In the genomic region with DNA sequence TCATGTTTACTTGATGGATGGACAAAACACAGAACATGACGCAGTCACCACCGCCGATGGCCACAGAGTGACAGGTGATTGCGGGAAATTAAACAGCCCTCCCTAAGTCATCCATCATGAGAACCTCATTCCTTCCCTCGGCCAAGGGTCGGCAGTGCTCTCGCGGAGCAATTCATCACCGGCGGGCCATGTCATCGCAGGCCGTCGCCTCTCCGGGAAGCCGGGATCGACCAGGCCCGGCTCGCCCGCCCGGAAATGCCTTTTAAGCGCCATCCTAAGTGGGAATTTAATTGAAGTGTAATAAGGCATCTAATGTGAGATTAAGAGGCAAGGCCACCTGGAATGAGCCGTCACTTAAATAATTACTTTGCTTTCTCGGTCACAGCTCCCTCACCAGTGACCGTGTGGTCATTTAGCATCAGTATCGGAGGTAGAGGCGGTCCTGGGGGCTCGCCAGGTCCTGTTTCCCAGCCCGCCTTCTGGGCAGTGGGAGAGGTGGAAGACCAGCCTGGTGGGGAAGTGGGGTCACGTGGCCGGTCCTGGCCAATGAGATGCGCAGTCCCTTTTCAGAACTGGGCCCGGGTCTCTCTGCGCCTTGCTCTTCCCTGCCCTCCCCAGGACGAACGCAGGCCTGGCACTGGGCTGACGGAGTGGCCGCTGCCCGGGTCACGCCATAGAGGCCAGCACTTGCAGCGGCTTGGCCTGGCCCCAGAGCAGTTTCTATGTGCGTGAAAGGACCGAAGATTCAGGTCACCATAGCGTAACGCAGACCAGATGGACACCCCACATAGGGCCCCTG, we compare ENCODE assay signal across 16 cellular contexts.
DNase-seq lines count a peak whose midpoint lies in the region; ATAC-seq, FAIRE-seq and TF ChIP-seq lines count a peak whose summit lies in the region.
"Had no signal": no experiment of that assay in that cellular context is flagged by ENCODE, and none has a peak within 500 bp of the region (broad histone marks: within the 10 kb centered on the region; RNA-seq: fewer than 3 reads in every experiment).

No MANE protein-coding gene starts in this region.

- H3K4me1 ChIP-seq in GM23338 (ENCODE audit: insufficient read depth) (no peaks in the 10 kb centered on the region), H1 (replicated peaks in 1 of 4; ENCODE audit: control insufficient read depth in 3 of 4, insufficient read depth in 4 of 4, low read length in 3 of 4) (no peaks in the 10 kb centered on the region; a peak in 1 of 7 replicates), neuronal stem cell (ENCODE audit: control insufficient read depth in 2 of 2, insufficient read depth in 1 of 2, low read depth in 1 of 2, low read length in 2 of 2) (peaks cover 0 to 2% of the 10 kb centered on the region in 2 donors), osteoblast (ENCODE audit: insufficient read depth, low read length) (no peaks in the 10 kb centered on the region)
- H3K4me1 ChIP-seq: A549 had no signal

- FAIRE-seq in H1 (lab: Jason Lieb, UNC): no peak
- FAIRE-seq: A549, GM12891, HepG2 had no signal

- DNase-seq in GM23338 (ENCODE audit: low spot score) (no peak), H1 (ENCODE audit: low read depth in 1 of 2, low spot score in 2 of 2) (no peak), neuronal stem cell (ENCODE audit: low spot score) (no peak), osteoblast (ENCODE audit: insufficient read length, low spot score, missing footprints) (no peak), GDM1 (lab: John Stamatoyannopoulos, UW) (no peak)
- no peak for DNase-seq in effector CD8-positive, alpha-beta T cell (lab: John Stamatoyannopoulos, UW)
- DNase-seq: CD8-positive, alpha-beta memory T cell; DMS53; GOT3; HCEC 1CT; HFFc6 had no signal

- no peak overlapping the region for H3K9ac ChIP-seq in H1 (replicated peaks in 1 of 4; ENCODE audit: extremely low read depth in 1 of 4, low read depth in 3 of 4, low read length in 3 of 4)
- no peak overlapping the region for H3K9ac ChIP-seq in neuronal stem cell (ENCODE audit: low read depth, low read length, poor library complexity)

- peaks cover 2% of the 10 kb centered on the region; the same call in 1 of the 2 replicates for H3K23me2 ChIP-seq in H1 (ENCODE audit: low read depth, low read length)

- H2BK120ac ChIP-seq in H1 (replicated peaks; ENCODE audit: low read depth, low read length) (no peak overlapping the region), neuronal stem cell (ENCODE audit: low read depth, low read length) (no peak overlapping the region)

- no peak overlapping the region for H4K5ac ChIP-seq in H1 (ENCODE audit: insufficient read length, low read depth, low read length)

- peaks cover 10% of the 10 kb centered on the region for H3K27me3 Mint-ChIP-seq in GM23338 (ENCODE audit: insufficient read depth, low read depth, poor library complexity)

- H2BK15ac ChIP-seq in H1 (ENCODE audit: low read length): 0 out of 2 replicates have a peak overlapping the region, but pooled peaks have one; percentile 16
- H2BK15ac ChIP-seq in neuronal stem cell (ENCODE audit: low read length): no peak overlapping the region

- H3K4me3 Mint-ChIP-seq in GM23338: no peak overlapping the region
- H3K4me3 Mint-ChIP-seq: CD14-positive monocyte; CD8-positive, alpha-beta memory T cell; HFFc6 had no signal

- 90% methylated on average over 44 of the region's 44 CpGs; no CpG with 5 or more reads in 1 of the 2 experiments for WGBS in H1 (ENCODE audit: extremely low coverage in 1 of 2, insufficient coverage in 1 of 2, insufficient read length in 1 of 2, insufficient replicate concordance in 2 of 2, low coverage in 1 of 2, low lambda C conversion rate in 2 of 2, missing lambda C conversion rate in 1 of 2), 2 experiments
- WGBS in neuronal stem cell (ENCODE audit: extremely low coverage in 2 of 2, insufficient read length in 2 of 2, insufficient replicate concordance in 1 of 2), 2 donors: no CpG with 5 or more reads among the region's 44 CpGs

- H3K27ac ChIP-seq in GM23338 (ENCODE audit: low read depth) (no peak overlapping the region), H1 (ENCODE audit: low read depth, low read length) (no peak overlapping the region), neuronal stem cell (replicated peaks; ENCODE audit: low read length) (no peak overlapping the region), osteoblast (ENCODE audit: low read depth, low read length) (no peak overlapping the region)
- H3K27ac ChIP-seq: A549 had no signal

- CTCF ChIA-PET in H1 (lab: Charles Lee; ENCODE audit: partially characterized antibody): interaction anchor here (1.1 to 1.4 kb wide), 2 partner anchors 37 to 228 kb away, joined by 3 read pairs; no protein-coding TSS in a partner anchor

- H3K9me3 ChIP-seq in H1 (ENCODE audit: insufficient read depth in 2 of 2, low read depth in 1 of 2, low read length in 1 of 2) (no peaks in the 10 kb centered on the region), neuronal stem cell (replicated peaks in 1 of 2; ENCODE audit: control insufficient read depth in 2 of 2, insufficient read depth in 1 of 2, low read depth in 1 of 2, low read length in 2 of 2) (no peaks in the 10 kb centered on the region), osteoblast (ENCODE audit: low read depth, low read length) (no peaks in the 10 kb centered on the region)
- H3K9me3 ChIP-seq: A549 had no signal

- no peak overlapping the region for H3K18ac ChIP-seq in H1 (ENCODE audit: extremely low read depth, low read length)
- H3K18ac ChIP-seq in neuronal stem cell (ENCODE audit: low read length): no peak overlapping the region

- no peaks in the 10 kb centered on the region for H3K9me2 ChIP-seq in GM23338 (ENCODE audit: insufficient read depth)

- H3K79me1 ChIP-seq in H1 (ENCODE audit: low read depth, low read length) (no peaks in the 10 kb centered on the region), neuronal stem cell (ENCODE audit: low read depth, low read length) (no peaks in the 10 kb centered on the region)

- H4K8ac ChIP-seq in H1 (ENCODE audit: extremely low read depth, insufficient read depth, low read length) (peak overlapping the region; percentile 93; the same call in 1 of the 2 replicates), neuronal stem cell (ENCODE audit: low read depth, low read length) (no peak overlapping the region)

- no peaks in the 10 kb centered on the region for H3K36me3 ChIP-seq in GM23338 (ENCODE audit: insufficient read depth)
- no peaks in the 10 kb centered on the region for H3K36me3 ChIP-seq in H1 (ENCODE audit: control insufficient read depth in 2 of 4, insufficient read depth in 4 of 4, low read length in 3 of 4)
- no peaks in the 10 kb centered on the region for H3K36me3 ChIP-seq in neuronal stem cell (replicated peaks in 1 of 2; ENCODE audit: control insufficient read depth in 2 of 2, insufficient read depth in 2 of 2, low read length in 2 of 2)
- no peaks in the 10 kb centered on the region for H3K36me3 ChIP-seq in osteoblast (ENCODE audit: insufficient read depth, low read length)

- POLR2A ChIA-PET in H1 (lab: Charles Lee; ENCODE audit: partially characterized antibody): no interaction called here

- H2BK5ac ChIP-seq in H1 (ENCODE audit: low read depth, low read length): no peak overlapping the region
- H2BK5ac ChIP-seq in neuronal stem cell (ENCODE audit: low read length): peak overlapping the region; percentile 32

- H3F3A ChIP-seq in GM23338 (replicated peaks; ENCODE audit: low read depth): no peaks in the 10 kb centered on the region

- no peak overlapping the region for H3K56ac ChIP-seq in H1 (replicated peaks; ENCODE audit: insufficient read length, low read depth, low read length)

- H2AK5ac ChIP-seq in H1 (ENCODE audit: low read depth, low read length) (no peak overlapping the region), neuronal stem cell (ENCODE audit: low read depth, low read length) (peak overlapping the region; percentile 87)

- H3K36me3 Mint-ChIP-seq in GM23338 (ENCODE audit: low read depth): no peaks in the 10 kb centered on the region
- H3K36me3 Mint-ChIP-seq: CD14-positive monocyte; CD8-positive, alpha-beta memory T cell had no signal

- H3K4me3 ChIP-seq in GM23338 (no peak overlapping the region), H1 (ENCODE audit: extremely low read depth in 1 of 4, insufficient read depth in 2 of 4, low read depth in 3 of 4, low read length in 4 of 4) (no peak overlapping the region), neuronal stem cell (ENCODE audit: low read length in 2 of 2) (no peak overlapping the region), osteoblast (ENCODE audit: insufficient read depth, low read length) (no peak overlapping the region)
- H3K4me3 ChIP-seq: A549 had no signal

- H3K27me3 ChIP-seq in GM23338 (ENCODE audit: insufficient read depth) (no peaks in the 10 kb centered on the region), H1 (replicated peaks in 1 of 4; ENCODE audit: control insufficient read depth in 3 of 4, extremely low read depth in 1 of 4, insufficient read depth in 3 of 4, low read length in 3 of 4) (no peaks in the 10 kb centered on the region), neuronal stem cell (ENCODE audit: control insufficient read depth in 3 of 3, insufficient read depth in 3 of 3, low read depth in 1 of 3, low read length in 3 of 3) (peaks cover 0 to 65% (median 0%) of the 10 kb centered on the region in 3 experiments), osteoblast (ENCODE audit: insufficient read depth, low read length) (peaks cover 10% of the 10 kb centered on the region)

- TF ChIP-seq RAD21 in Ishikawa (IDR thresholded peaks at IDR 0.05; ENCODE audit: low read depth): no peak
- no peak for TF ChIP-seq RAD21 in H1 (IDR thresholded peaks at IDR 0.05 in 1 of 2, conservative IDR thresholded peaks at IDR 0.05 in 1 of 2; ENCODE audit: low read depth in 2 of 2, low read length in 2 of 2)

- no peak overlapping the region for H3K27ac Mint-ChIP-seq in GM23338
- H3K27ac Mint-ChIP-seq: CD14-positive monocyte; CD8-positive, alpha-beta memory T cell; HFFc6 had no signal

- TF ChIP-seq EP300 in Ishikawa (IDR thresholded peaks at IDR 0.05; ENCODE audit: borderline replicate concordance) (no peak), H1 (IDR thresholded peaks at IDR 0.05; ENCODE audit: borderline replicate concordance in 1 of 2, low read depth in 2 of 2, low read length in 2 of 2) (no peak)

- peak; percentile 34; the same call in 2 of the 3 replicates for ATAC-seq in GM23338
- ATAC-seq: A549, HepG2 had no signal

- no peak overlapping the region for H2BK20ac ChIP-seq in H1 (ENCODE audit: low read length)

- H2AFZ ChIP-seq in GM23338 (no peak overlapping the region), H1 (ENCODE audit: low read length) (no peak overlapping the region), neuronal stem cell (ENCODE audit: low read length) (no peak overlapping the region), osteoblast (ENCODE audit: low read length) (no peak overlapping the region)

- H4K91ac ChIP-seq in H1 (replicated peaks; ENCODE audit: insufficient read length, low read length) (no peak overlapping the region), neuronal stem cell (ENCODE audit: low read depth, low read length, poor library complexity) (no peak overlapping the region)

- H3K4ac ChIP-seq in H1 (replicated peaks; ENCODE audit: insufficient read length, low read depth, low read length) (no peak overlapping the region), neuronal stem cell (ENCODE audit: low read length) (no peak overlapping the region)

- H3K79me2 ChIP-seq in GM23338 (replicated peaks; ENCODE audit: insufficient read depth) (no peaks in the 10 kb centered on the region), H1 (ENCODE audit: control insufficient read depth in 1 of 2, insufficient read depth in 2 of 2, low read length in 2 of 2) (no peaks in the 10 kb centered on the region), osteoblast (ENCODE audit: insufficient read depth, low read length) (no peaks in the 10 kb centered on the region)

- no peak overlapping the region for H3K14ac ChIP-seq in H1 (ENCODE audit: insufficient read length)
- no peak overlapping the region for H3K14ac ChIP-seq in neuronal stem cell (ENCODE audit: low read length)

- H2BK12ac ChIP-seq in H1 (ENCODE audit: low read depth, low read length) (no peak overlapping the region), neuronal stem cell (ENCODE audit: low read length) (no peak overlapping the region)

- no peak for TF ChIP-seq POLR2A in H1 (IDR thresholded peaks at IDR 0.05; ENCODE audit: control extremely low read depth in 1 of 2, low read depth in 2 of 2, low read length in 2 of 2)

- no peaks in the 10 kb centered on the region for H4K20me1 ChIP-seq in GM23338 (replicated peaks; ENCODE audit: insufficient read depth)
- H4K20me1 ChIP-seq in H1 (replicated peaks in 1 of 2; ENCODE audit: control insufficient read depth in 1 of 2, insufficient read depth in 2 of 2, low read length in 2 of 2): peaks cover 0 to 2% of the 10 kb centered on the region in 2 experiments
- H4K20me1 ChIP-seq in osteoblast (ENCODE audit: insufficient read depth, low read length): no peaks in the 10 kb centered on the region

- TF ChIP-seq CTCF in GM23338 (conservative IDR thresholded peaks at IDR 0.05; ENCODE audit: low read depth in 2 of 2) (no peak), H1 (IDR thresholded peaks at IDR 0.05; ENCODE audit: control extremely low read depth in 1 of 3, insufficient read depth in 1 of 3, low read depth in 1 of 3, low read length in 3 of 3) (no peak), osteoblast (IDR thresholded peaks at IDR 0.05; ENCODE audit: extremely low read depth, low read depth, low read length) (no peak)

- H3K9me3 Mint-ChIP-seq in GM23338: no peaks in the 10 kb centered on the region
- H3K9me3 Mint-ChIP-seq: CD14-positive monocyte had no signal

- H3K23ac ChIP-seq in H1 (ENCODE audit: insufficient read length) (no peak overlapping the region), neuronal stem cell (ENCODE audit: low read depth, low read length, poor library complexity) (no peak overlapping the region)

- H3K4me1 Mint-ChIP-seq in GM23338: peaks cover 10% of the 10 kb centered on the region
- H3K4me1 Mint-ChIP-seq: CD14-positive monocyte; CD8-positive, alpha-beta memory T cell had no signal

- H3K4me2 ChIP-seq in GM23338 (no peak overlapping the region), H1 (ENCODE audit: insufficient read depth in 1 of 2, low read depth in 2 of 2, low read length in 2 of 2) (no peak overlapping the region), neuronal stem cell (ENCODE audit: insufficient read depth, low read length, poor library complexity, severe bottlenecking) (no peak overlapping the region), osteoblast (ENCODE audit: insufficient read depth, low read length) (no peak overlapping the region)
- H3K4me2 ChIP-seq: A549 had no signal
